ENCODE assay signal across 17 cellular contexts in the genomic region with DNA sequence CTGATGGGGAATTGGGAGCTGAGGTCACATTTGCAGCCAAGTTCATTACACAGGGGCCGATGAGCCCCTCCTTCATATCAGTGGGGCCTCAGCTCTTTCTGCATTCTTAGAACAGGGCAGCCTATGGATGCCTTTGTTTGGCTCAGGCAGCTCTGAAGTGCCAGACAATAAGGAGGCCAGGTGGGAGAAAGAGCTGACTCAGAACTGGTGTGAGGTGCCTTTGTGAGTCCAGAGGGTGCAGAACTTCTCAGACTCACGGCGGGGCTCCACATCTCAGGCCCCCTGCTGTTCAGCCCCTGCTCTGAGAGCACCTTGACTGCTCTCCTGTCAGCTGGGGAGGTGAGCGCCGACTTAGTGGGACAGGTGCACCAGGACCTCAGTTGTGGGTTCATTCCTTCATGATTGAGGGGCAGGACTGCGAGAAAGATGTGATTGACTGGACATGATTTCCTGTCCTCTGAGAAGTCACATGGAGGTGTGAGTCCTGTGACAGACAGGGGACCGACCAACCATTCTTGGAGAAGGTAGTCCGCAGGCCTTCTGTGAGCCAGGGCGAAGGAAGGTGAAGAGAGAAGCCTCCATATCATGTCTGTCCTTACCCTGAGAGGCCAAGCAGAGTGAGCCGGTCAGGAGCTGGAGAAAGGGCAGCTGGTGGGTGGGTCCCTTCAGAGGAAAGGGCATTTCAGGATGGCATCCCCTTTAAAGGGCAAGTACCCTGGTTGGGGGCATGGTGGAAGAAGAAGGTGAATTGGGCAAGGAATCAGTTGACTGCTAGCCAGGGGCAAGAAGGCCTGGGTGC.
DNase-seq lines count a peak whose midpoint lies in the region; ATAC-seq and TF ChIP-seq lines count a peak whose summit lies in the region.
"Had no signal": no experiment of that assay in that cellular context is flagged by ENCODE, and none has a peak within 500 bp of the region (broad histone marks: within the 10 kb centered on the region; RNA-seq: fewer than 3 reads in every experiment).

No MANE protein-coding gene starts in this region.

- TF ChIP-seq CTCF in GM23338 (conservative IDR thresholded peaks at IDR 0.05; ENCODE audit: low read depth in 2 of 2) (no peak), WTC11 (IDR thresholded peaks at IDR 0.05) (no peak), MM.1S (IDR thresholded peaks at IDR 0.05; ENCODE audit: low read length) (no peak)

- H3K4me2 ChIP-seq in GM23338, result peak overlapping the region; percentile 52
- no peak overlapping the region for H3K4me2 ChIP-seq in MM.1S (ENCODE audit: low read depth, low read length)

- H3K9me2 ChIP-seq in GM23338 (ENCODE audit: insufficient read depth) (no peaks in the 10 kb centered on the region), MM.1S (replicated peaks; ENCODE audit: insufficient read depth, low read length) (no peaks in the 10 kb centered on the region)

- H3K27me3 Mint-ChIP-seq in GM23338 (ENCODE audit: insufficient read depth, low read depth, poor library complexity), result peaks cover 6% of the 10 kb centered on the region
- no peaks in the 10 kb centered on the region; the same call in 1 of the 2 replicates for H3K27me3 Mint-ChIP-seq in WTC11 (ENCODE audit: low read depth)

- no peaks in the 10 kb centered on the region for H3K36me3 ChIP-seq in GM23338 (ENCODE audit: insufficient read depth)
- H3K36me3 ChIP-seq in MM.1S (replicated peaks; ENCODE audit: insufficient read depth, low read length), result no peaks in the 10 kb centered on the region
- H3K36me3 ChIP-seq in MG63, result no peaks in the 10 kb centered on the region
- H3K36me3 ChIP-seq: SJCRH30 had no signal

- H3K79me2 ChIP-seq in GM23338 (replicated peaks; ENCODE audit: insufficient read depth) (no peaks in the 10 kb centered on the region), MM.1S (ENCODE audit: low read length) (no peaks in the 10 kb centered on the region)

- no peak overlapping the region for H3K4me3 Mint-ChIP-seq in GM23338
- no peak overlapping the region for H3K4me3 Mint-ChIP-seq in WTC11

- peaks cover 55% of the 10 kb centered on the region for H3K4me1 Mint-ChIP-seq in GM23338
- H3K4me1 Mint-ChIP-seq in WTC11, result peaks cover 55% of the 10 kb centered on the region

- H3K27me3 ChIP-seq in GM23338 (ENCODE audit: insufficient read depth) (no peaks in the 10 kb centered on the region), MM.1S (replicated peaks; ENCODE audit: insufficient read depth, low read length) (no peaks in the 10 kb centered on the region), MG63 (no peaks in the 10 kb centered on the region; the same call in 1 of the 2 replicates)
- H3K27me3 ChIP-seq: SJCRH30 had no signal

- H3K27ac ChIP-seq in GM23338 (ENCODE audit: low read depth) (no peak overlapping the region), MM.1S (ENCODE audit: low read length) (no peak overlapping the region)
- H3K27ac ChIP-seq: HL-60, RWPE1, SJCRH30 had no signal

- ATAC-seq in GM23338 (peak; percentile 46), WTC11 (peak; percentile 52), left lobe of liver (no peak), GM18868 (IDR thresholded peaks at IDR 0.05; ENCODE audit: unreplicated experiment) (no peak)
- ATAC-seq: PC-3 had no signal

- POLR2A ChIA-PET in WTC11 (lab: Charles Lee), result interaction anchor here (0.7 kb wide), 1 partner anchor 284 kb away, joined by 3 read pairs; no protein-coding TSS in a partner anchor

- H4K20me1 ChIP-seq in GM23338 (replicated peaks; ENCODE audit: insufficient read depth) (no peaks in the 10 kb centered on the region), MM.1S (ENCODE audit: insufficient read depth, low read length) (no peaks in the 10 kb centered on the region)

- peaks cover 3% of the 10 kb centered on the region; the same call in 1 of the 3 replicates for H3K9me3 Mint-ChIP-seq in GM23338
- peaks cover 4% of the 10 kb centered on the region for H3K9me3 Mint-ChIP-seq in WTC11

- no peak overlapping the region for H3K4me3 ChIP-seq in GM23338
- no peak overlapping the region for H3K4me3 ChIP-seq in MM.1S (ENCODE audit: low read length)
- no peak overlapping the region for H3K4me3 ChIP-seq in MG63
- H3K4me3 ChIP-seq: SJCRH30 had no signal

- H3K9me3 ChIP-seq in MM.1S (replicated peaks; ENCODE audit: insufficient read depth, low read length) (no peaks in the 10 kb centered on the region), MG63 (no peaks in the 10 kb centered on the region)
- H3K9me3 ChIP-seq: SJCRH30 had no signal

- H3K9ac ChIP-seq in MM.1S (ENCODE audit: low read length), result no peak overlapping the region

- H3K36me3 Mint-ChIP-seq in GM23338 (ENCODE audit: low read depth), result peaks cover 4% of the 10 kb centered on the region; the same call in 2 of the 3 replicates
- H3K36me3 Mint-ChIP-seq in WTC11, result 0 out of 2 replicates have a peak, but pooled peaks cover 3% of the 10 kb centered on the region

- CTCF ChIA-PET in WTC11 (lab: Charles Lee), result interaction anchor here (0.5 to 1.2 kb wide), 5 partner anchors 23 to 94 kb away, joined by 3 to 5 read pairs (median 4); no protein-coding TSS in a partner anchor

- H3K4me1 ChIP-seq in GM23338 (ENCODE audit: insufficient read depth) (peaks cover 38% of the 10 kb centered on the region), MM.1S (ENCODE audit: low read length) (no peaks in the 10 kb centered on the region)
- H3K4me1 ChIP-seq: SJCRH30 had no signal

- H2AFZ ChIP-seq in GM23338 (no peak overlapping the region), MM.1S (ENCODE audit: low read length) (no peak overlapping the region)

- H3K27ac Mint-ChIP-seq in GM23338 (peak overlapping the region; percentile 53; the same call in 1 of the 2 replicates), WTC11 (no peak overlapping the region)

- H3F3A ChIP-seq in GM23338 (replicated peaks; ENCODE audit: low read depth), result no peaks in the 10 kb centered on the region
- no peaks in the 10 kb centered on the region for H3F3A ChIP-seq in MM.1S (ENCODE audit: insufficient read depth, low read length)

- peak; percentile 22 for DNase-seq in DMS79 (lab: John Stamatoyannopoulos, UW)
- peak; percentile 46 for DNase-seq in GM23338 (ENCODE audit: low spot score)
- DNase-seq in WTC11 (ENCODE audit: low spot score), result no peak
- DNase-seq in left lobe of liver (ENCODE audit: low spot score), result peak; percentile 24
- no peak for DNase-seq in MM.1S
- DNase-seq in MG63, result no peak
- DNase-seq in occipital lobe (lab: John Stamatoyannopoulos, UW), result no peak
- DNase-seq: COR-L47, EL, KBM-7, NCI-H1694, NCI-H446, PC-3, SJCRH30 had no signal

TF ChIP-seq in GM23338, 12 proteins besides CTCF, POLR2A, EP300 and RAD21:
- no peak for TF ChIP-seq POLR2AphosphoS5 (IDR thresholded peaks at IDR 0.05; ENCODE audit: low read depth)
- TF ChIP-seq NANOG (IDR thresholded peaks at IDR 0.05; ENCODE audit: borderline replicate concordance), result no peak
- TF ChIP-seq ZNF331 (CRISPR knock-in tag; IDR thresholded peaks at IDR 0.05; ENCODE audit: low read depth), result no peak
- no peak for TF ChIP-seq EZH2phosphoT487 (IDR thresholded peaks at IDR 0.05; ENCODE audit: unreplicated experiment)
- no peak for TF ChIP-seq JUNB (IDR thresholded peaks at IDR 0.05; ENCODE audit: unreplicated experiment)

TF ChIP-seq in WTC11, 78 proteins besides CTCF, POLR2A, EP300 and RAD21:
- TF ChIP-seq SP1 (CRISPR knock-in tag; conservative IDR thresholded peaks at IDR 0.05) (no peak), ZNF416 (CRISPR knock-in tag; IDR thresholded peaks at IDR 0.05) (no peak), ZNF423 (CRISPR knock-in tag; IDR thresholded peaks at IDR 0.05) (peak; percentile 70)
- TF ChIP-seq, protein P1, sequence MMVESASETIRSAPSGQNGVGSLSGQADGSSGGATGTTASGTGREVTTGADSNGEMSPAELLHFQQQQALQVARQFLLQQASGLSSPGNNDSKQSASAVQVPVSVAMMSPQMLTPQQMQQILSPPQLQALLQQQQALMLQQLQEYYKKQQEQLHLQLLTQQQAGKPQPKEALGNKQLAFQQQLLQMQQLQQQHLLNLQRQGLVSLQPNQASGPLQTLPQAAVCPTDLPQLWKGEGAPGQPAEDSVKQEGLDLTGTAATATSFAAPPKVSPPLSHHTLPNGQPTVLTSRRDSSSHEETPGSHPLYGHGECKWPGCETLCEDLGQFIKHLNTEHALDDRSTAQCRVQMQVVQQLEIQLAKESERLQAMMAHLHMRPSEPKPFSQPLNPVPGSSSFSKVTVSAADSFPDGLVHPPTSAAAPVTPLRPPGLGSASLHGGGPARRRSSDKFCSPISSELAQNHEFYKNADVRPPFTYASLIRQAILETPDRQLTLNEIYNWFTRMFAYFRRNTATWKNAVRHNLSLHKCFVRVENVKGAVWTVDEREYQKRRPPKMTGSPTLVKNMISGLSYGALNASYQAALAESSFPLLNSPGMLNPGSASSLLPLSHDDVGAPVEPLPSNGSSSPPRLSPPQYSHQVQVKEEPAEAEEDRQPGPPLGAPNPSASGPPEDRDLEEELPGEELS (CRISPR knock-in tag; IDR thresholded peaks at IDR 0.05), result no peak
TF ChIP-seq in WTC11: peak in this region for 1.

Comparison
In these comparisons a context has a peak if more than half of its experiments do, and no peak if none do; other contexts are left out.
1. DNase-seq: peak in DMS79 (single experiment), GM23338 (single experiment) and left lobe of liver (single experiment); none in WTC11 (single experiment), MM.1S (single experiment), MG63 (single experiment) and occipital lobe (single experiment).
2. ATAC-seq: peak in GM23338 (single experiment) and WTC11 (single experiment); none in left lobe of liver (single experiment) and GM18868 (single experiment).